6 cellular contexts compared by ENCODE assay signal in the genomic region with DNA sequence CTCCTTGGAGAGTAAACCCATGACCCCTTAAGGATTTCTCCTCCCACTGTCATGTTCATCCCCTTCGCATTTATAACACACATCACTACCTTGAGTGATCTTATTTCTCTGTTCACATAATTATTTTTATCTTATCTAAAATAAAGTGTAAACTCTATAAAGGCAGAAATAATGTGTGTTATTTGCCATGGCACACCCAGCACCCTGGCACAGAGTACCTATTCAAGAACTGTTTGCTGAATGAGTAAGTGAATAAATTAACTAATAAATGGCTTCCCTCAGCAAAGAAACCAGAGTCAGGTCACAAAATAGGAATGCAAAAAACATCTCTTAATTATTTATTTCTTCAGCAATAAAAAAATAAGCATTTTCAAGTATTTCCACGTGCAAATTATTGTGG.
"Had no signal": no experiment of that assay in that cellular context is flagged by ENCODE, and none has a peak within 500 bp of the region (broad histone marks: within the 10 kb centered on the region; RNA-seq: fewer than 3 reads in every experiment).

No MANE protein-coding gene starts in this region.

- H3K4me3 ChIP-seq: K562 had no signal

- H3K4me3 Mint-ChIP-seq: IgD-negative memory B cell had no signal

- H3K4me1 Mint-ChIP-seq: IgD-negative memory B cell had no signal

- DNase-seq: IMR-90, KBM-7 had no signal

- H3K36me3 Mint-ChIP-seq: IgD-negative memory B cell had no signal

- H3K27ac ChIP-seq: HL-60 had no signal

- ATAC-seq: HepG2, K562 had no signal

- H3K27ac Mint-ChIP-seq: IgD-negative memory B cell had no signal

- H3K27me3 Mint-ChIP-seq: IgD-negative memory B cell had no signal
